Comparison of ENCODE assay signal across 1 cellular context in genomic region chr2:208015475-208015874, GRCh38.
TF ChIP-seq lines count a peak whose summit lies in the region.

No MANE protein-coding gene starts in this region.

TF ChIP-seq in HepG2, 621 proteins besides CTCF, POLR2A, EP300 and RAD21 (continued from another document):
- TF ChIP-seq PAXIP1 (CRISPR knock-in tag; conservative IDR thresholded peaks at IDR 0.05), result peak; percentile 36
- no peak for TF ChIP-seq ZBTB49 (CRISPR knock-in tag; IDR thresholded peaks at IDR 0.05; ENCODE audit: borderline replicate concordance)
- no peak for TF ChIP-seq ZSCAN12 (CRISPR knock-in tag; IDR thresholded peaks at IDR 0.05)
- peak; percentile 92 for TF ChIP-seq RERE (CRISPR knock-in tag; IDR thresholded peaks at IDR 0.05; ENCODE audit: low read depth)
- TF ChIP-seq MIXL1 (CRISPR knock-in tag; IDR thresholded peaks at IDR 0.05), result no peak
- TF ChIP-seq THAP11 (CRISPR knock-in tag; IDR thresholded peaks at IDR 0.05), result peak; percentile 30; the same call in 1 of the 2 replicates
- no peak for TF ChIP-seq ZNF264 (CRISPR knock-in tag; IDR thresholded peaks at IDR 0.05)
- TF ChIP-seq NFIC (IDR thresholded peaks at IDR 0.05; ENCODE audit: low read length), result peak; percentile 67; the same call in 1 of the 2 replicates
- TF ChIP-seq, protein P1, sequence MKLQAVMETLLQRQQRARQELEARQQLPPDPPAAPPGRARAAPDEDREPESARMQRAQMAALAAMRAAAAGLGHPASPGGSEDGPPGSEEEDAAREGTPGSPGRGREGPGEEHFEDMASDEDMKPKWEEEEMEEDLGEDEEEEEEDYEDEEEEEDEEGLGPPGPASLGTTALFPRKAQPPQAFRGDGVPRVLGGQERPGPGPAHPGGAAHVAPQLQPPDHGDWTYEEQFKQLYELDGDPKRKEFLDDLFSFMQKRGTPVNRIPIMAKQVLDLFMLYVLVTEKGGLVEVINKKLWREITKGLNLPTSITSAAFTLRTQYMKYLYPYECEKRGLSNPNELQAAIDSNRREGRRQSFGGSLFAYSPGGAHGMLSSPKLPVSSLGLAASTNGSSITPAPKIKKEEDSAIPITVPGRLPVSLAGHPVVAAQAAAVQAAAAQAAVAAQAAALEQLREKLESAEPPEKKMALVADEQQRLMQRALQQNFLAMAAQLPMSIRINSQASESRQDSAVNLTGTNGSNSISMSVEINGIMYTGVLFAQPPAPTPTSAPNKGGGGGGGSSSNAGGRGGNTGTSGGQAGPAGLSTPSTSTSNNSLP (IDR thresholded peaks at IDR 0.05; ENCODE audit: low read depth, low read length), result peak; percentile 19; the same call in 1 of the 2 replicates
